Comparison of ENCODE assay signal across 1 cellular context in genomic region chr16:67001726-67002125, GRCh38.
TF ChIP-seq lines count a peak whose summit lies in the region.

No MANE protein-coding gene starts in this region.

TF ChIP-seq in HepG2, 621 proteins besides CTCF, POLR2A, EP300 and RAD21:
- TF ChIP-seq CREB1 (IDR thresholded peaks at IDR 0.05) (peak; percentile 44; the same call in 1 of the 2 replicates), CREB1 (CRISPR knock-in tag; IDR thresholded peaks at IDR 0.05) (no peak), HES4 (CRISPR knock-in tag; IDR thresholded peaks at IDR 0.05; ENCODE audit: borderline replicate concordance) (no peak), SAFB2 (CRISPR knock-in tag; IDR thresholded peaks at IDR 0.05; ENCODE audit: borderline replicate concordance, low read depth) (no peak)
TF ChIP-seq in HepG2: peak in this region for 1.
